Comparison of ENCODE assay signal across 1 cellular context in the genomic region with DNA sequence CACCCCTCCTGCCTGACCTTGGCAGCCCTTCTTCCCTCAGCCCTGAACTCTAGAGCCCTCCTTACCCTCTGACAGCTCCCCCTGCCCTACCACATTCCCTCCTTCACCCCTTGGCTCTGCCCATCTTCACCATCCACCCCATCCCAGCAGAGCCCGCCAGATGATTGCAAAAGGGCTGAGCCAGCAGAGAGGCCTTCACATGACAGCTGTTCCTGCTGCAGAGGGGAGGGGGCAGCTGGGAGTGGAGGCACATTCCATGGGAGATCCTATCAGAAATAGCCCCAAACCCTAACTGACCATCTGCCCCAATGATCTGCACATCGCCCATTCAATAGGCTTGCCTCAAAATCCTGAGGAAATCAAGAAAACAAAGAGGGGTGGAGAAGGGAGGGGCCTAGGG.
TF ChIP-seq lines count a peak whose summit lies in the region.

No MANE protein-coding gene starts in this region.

TF ChIP-seq in HepG2, 621 proteins besides CTCF, POLR2A, EP300 and RAD21:
- TF ChIP-seq RORA (CRISPR knock-in tag; IDR thresholded peaks at IDR 0.05) (no peak), KLF15 (CRISPR knock-in tag; IDR thresholded peaks at IDR 0.05; ENCODE audit: borderline replicate concordance) (no peak), PCBP1 (IDR thresholded peaks at IDR 0.05; ENCODE audit: borderline replicate concordance, low read depth, low read length) (no peak), ZNF451 (CRISPR knock-in tag; IDR thresholded peaks at IDR 0.05) (no peak), CCDC6 (CRISPR knock-in tag; IDR thresholded peaks at IDR 0.05) (no peak), ZNF546 (CRISPR knock-in tag; conservative IDR thresholded peaks at IDR 0.05) (no peak), ZMYM2 (CRISPR knock-in tag; IDR thresholded peaks at IDR 0.05) (no peak), PHF5A (CRISPR knock-in tag; IDR thresholded peaks at IDR 0.05; ENCODE audit: low read depth, unreplicated experiment) (no peak), KAT2B (IDR thresholded peaks at IDR 0.05; ENCODE audit: borderline replicate concordance, low read depth, low read length) (no peak), MAZ (IDR thresholded peaks at IDR 0.05; ENCODE audit: borderline replicate concordance, low read depth, low read length) (no peak), MAZ (CRISPR knock-in tag; IDR thresholded peaks at IDR 0.05; ENCODE audit: low read depth) (no peak), ZNF263 (CRISPR knock-in tag; IDR thresholded peaks at IDR 0.05) (no peak), SRF (IDR thresholded peaks at IDR 0.05; ENCODE audit: low read depth, low read length) (no peak), PHF21A (CRISPR knock-in tag; IDR thresholded peaks at IDR 0.05) (no peak), ZNF564 (CRISPR knock-in tag; IDR thresholded peaks at IDR 0.05) (no peak), MAFG (CRISPR knock-in tag; IDR thresholded peaks at IDR 0.05) (0 out of 2 replicates have a peak, but pooled peaks have one; percentile 40), ZNF678 (CRISPR knock-in tag; IDR thresholded peaks at IDR 0.05) (no peak), MAFF (IDR thresholded peaks at IDR 0.05; ENCODE audit: low read depth, low read length) (peak; percentile 10; the same call in 1 of the 2 replicates), ZNF446 (CRISPR knock-in tag; IDR thresholded peaks at IDR 0.05) (no peak), MAFK (conservative IDR thresholded peaks at IDR 0.05 in 1 of 2, IDR thresholded peaks at IDR 0.05 in 1 of 2; ENCODE audit: low read length in 2 of 2) (peak in 1 of 2 experiments; percentile 33; a peak in 1 of 4 replicates), ZFP36 (IDR thresholded peaks at IDR 0.05; ENCODE audit: borderline replicate concordance, low read depth, low read length, partially characterized antibody) (no peak), NR3C1 (CRISPR knock-in tag; IDR thresholded peaks at IDR 0.05) (no peak)
- TF ChIP-seq, protein P1, sequence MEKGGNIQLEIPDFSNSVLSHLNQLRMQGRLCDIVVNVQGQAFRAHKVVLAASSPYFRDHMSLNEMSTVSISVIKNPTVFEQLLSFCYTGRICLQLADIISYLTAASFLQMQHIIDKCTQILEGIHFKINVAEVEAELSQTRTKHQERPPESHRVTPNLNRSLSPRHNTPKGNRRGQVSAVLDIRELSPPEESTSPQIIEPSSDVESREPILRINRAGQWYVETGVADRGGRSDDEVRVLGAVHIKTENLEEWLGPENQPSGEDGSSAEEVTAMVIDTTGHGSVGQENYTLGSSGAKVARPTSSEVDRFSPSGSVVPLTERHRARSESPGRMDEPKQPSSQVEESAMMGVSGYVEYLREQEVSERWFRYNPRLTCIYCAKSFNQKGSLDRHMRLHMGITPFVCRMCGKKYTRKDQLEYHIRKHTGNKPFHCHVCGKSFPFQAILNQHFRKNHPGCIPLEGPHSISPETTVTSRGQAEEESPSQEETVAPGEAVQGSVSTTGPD (CRISPR knock-in tag; IDR thresholded peaks at IDR 0.05), result no peak
- TF ChIP-seq, protein P2, sequence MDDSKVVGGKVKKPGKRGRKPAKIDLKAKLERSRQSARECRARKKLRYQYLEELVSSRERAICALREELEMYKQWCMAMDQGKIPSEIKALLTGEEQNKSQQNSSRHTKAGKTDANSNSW (CRISPR knock-in tag; IDR thresholded peaks at IDR 0.05; ENCODE audit: borderline replicate concordance), result no peak
- TF ChIP-seq, protein P3, sequence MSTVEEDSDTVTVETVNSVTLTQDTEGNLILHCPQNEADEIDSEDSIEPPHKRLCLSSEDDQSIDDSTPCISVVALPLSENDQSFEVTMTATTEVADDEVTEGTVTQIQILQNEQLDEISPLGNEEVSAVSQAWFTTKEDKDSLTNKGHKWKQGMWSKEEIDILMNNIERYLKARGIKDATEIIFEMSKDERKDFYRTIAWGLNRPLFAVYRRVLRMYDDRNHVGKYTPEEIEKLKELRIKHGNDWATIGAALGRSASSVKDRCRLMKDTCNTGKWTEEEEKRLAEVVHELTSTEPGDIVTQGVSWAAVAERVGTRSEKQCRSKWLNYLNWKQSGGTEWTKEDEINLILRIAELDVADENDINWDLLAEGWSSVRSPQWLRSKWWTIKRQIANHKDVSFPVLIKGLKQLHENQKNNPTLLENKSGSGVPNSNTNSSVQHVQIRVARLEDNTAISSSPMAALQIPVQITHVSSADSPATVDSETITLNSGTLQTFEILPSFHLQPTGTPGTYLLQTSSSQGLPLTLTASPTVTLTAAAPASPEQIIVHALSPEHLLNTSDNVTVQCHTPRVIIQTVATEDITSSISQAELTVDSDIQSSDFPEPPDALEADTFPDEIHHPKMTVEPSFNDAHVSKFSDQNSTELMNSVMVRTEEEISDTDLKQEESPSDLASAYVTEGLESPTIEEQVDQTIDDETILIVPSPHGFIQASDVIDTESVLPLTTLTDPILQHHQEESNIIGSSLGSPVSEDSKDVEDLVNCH (CRISPR knock-in tag; IDR thresholded peaks at IDR 0.05), result no peak
- TF ChIP-seq, protein P4, sequence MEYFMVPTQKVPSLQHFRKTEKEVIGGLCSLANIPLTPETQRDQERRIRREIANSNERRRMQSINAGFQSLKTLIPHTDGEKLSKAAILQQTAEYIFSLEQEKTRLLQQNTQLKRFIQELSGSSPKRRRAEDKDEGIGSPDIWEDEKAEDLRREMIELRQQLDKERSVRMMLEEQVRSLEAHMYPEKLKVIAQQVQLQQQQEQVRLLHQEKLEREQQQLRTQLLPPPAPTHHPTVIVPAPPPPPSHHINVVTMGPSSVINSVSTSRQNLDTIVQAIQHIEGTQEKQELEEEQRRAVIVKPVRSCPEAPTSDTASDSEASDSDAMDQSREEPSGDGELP (IDR thresholded peaks at IDR 0.05; ENCODE audit: borderline replicate concordance, low read depth), result peak; percentile 37; the same call in 1 of the 2 replicates
- TF ChIP-seq, protein P5, sequence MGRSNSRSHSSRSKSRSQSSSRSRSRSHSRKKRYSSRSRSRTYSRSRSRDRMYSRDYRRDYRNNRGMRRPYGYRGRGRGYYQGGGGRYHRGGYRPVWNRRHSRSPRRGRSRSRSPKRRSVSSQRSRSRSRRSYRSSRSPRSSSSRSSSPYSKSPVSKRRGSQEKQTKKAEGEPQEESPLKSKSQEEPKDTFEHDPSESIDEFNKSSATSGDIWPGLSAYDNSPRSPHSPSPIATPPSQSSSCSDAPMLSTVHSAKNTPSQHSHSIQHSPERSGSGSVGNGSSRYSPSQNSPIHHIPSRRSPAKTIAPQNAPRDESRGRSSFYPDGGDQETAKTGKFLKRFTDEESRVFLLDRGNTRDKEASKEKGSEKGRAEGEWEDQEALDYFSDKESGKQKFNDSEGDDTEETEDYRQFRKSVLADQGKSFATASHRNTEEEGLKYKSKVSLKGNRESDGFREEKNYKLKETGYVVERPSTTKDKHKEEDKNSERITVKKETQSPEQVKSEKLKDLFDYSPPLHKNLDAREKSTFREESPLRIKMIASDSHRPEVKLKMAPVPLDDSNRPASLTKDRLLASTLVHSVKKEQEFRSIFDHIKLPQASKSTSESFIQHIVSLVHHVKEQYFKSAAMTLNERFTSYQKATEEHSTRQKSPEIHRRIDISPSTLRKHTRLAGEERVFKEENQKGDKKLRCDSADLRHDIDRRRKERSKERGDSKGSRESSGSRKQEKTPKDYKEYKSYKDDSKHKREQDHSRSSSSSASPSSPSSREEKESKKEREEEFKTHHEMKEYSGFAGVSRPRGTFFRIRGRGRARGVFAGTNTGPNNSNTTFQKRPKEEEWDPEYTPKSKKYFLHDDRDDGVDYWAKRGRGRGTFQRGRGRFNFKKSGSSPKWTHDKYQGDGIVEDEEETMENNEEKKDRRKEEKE (IDR thresholded peaks at IDR 0.05), result no peak
